13 cellular contexts compared by ENCODE assay signal in the genomic region with DNA sequence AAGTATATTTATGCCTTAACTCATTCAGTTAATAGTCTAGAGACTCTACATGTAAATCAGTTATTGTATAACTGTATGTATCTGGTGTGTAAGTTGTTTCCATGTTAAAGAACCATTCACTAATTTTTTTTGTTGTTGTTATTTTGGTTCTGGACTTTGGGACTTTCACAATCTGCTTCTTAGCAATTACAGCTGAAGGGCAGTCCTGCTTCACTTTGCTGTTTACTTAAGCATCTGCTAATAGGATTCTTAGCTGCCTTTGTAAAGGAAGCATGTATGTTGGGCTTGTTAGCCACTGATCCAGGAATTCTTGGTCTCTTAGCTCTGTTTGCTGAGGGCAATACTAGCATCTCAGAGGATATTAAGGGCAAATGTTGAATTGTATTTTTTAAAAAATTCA.
"Had no signal": no experiment of that assay in that cellular context is flagged by ENCODE, and none has a peak within 500 bp of the region (broad histone marks: within the 10 kb centered on the region; RNA-seq: fewer than 3 reads in every experiment).

No MANE protein-coding gene starts in this region.

- H3K36me3 ChIP-seq: brain microvascular endothelial cell, thoracic aorta had no signal

- H3K9me3 Mint-ChIP-seq: activated naive CD8-positive, alpha-beta T cell treated with anti-CD3 and anti-CD28 coated beads for 36 hours; activated T-helper 1 cell treated with anti-CD3 and anti-CD28 coated beads, Interleukin-12 subunit alpha, Interleukin-12 subunit beta, Interleukin-2, Interleukin-4 antibody, amounts not matched to agents 30 ng/mL and 10 ng/mL and 1 ng/mL, durations not matched to agents 14 hours and 24 hours and 36 hours; naive thymus-derived CD8-positive, alpha-beta T cell; stimulated activated effector memory CD8-positive, alpha-beta T cell treated with anti-CD3 and anti-CD28 coated beads, Interleukin-12 subunit alpha, Interleukin-12 subunit beta, amount 100 ng/mL, for 72 hours had no signal

- H3K4me1 ChIP-seq: left lung had no signal

- H3K27me3 Mint-ChIP-seq: activated naive CD8-positive, alpha-beta T cell treated with anti-CD3 and anti-CD28 coated beads for 36 hours; naive thymus-derived CD8-positive, alpha-beta T cell had no signal

- H3K4me1 Mint-ChIP-seq: activated naive CD8-positive, alpha-beta T cell treated with anti-CD3 and anti-CD28 coated beads for 36 hours; stimulated activated effector memory CD8-positive, alpha-beta T cell treated with anti-CD3 and anti-CD28 coated beads, Interleukin-12 subunit alpha, Interleukin-12 subunit beta, amount 100 ng/mL, for 72 hours had no signal

- ATAC-seq: left lung; naive thymus-derived CD8-positive, alpha-beta T cell; stimulated activated effector memory CD8-positive, alpha-beta T cell treated with anti-CD3 and anti-CD28 coated beads, Interleukin-12 subunit alpha, Interleukin-12 subunit beta, amount 100 ng/mL, for 72 hours had no signal

- H3K4me3 Mint-ChIP-seq: activated naive CD8-positive, alpha-beta T cell treated with anti-CD3 and anti-CD28 coated beads for 36 hours; activated T-helper 1 cell treated with anti-CD3 and anti-CD28 coated beads, Interleukin-12 subunit alpha, Interleukin-12 subunit beta, Interleukin-2, Interleukin-4 antibody, amounts not matched to agents 30 ng/mL and 10 ng/mL and 1 ng/mL, durations not matched to agents 14 hours and 24 hours and 36 hours; naive thymus-derived CD8-positive, alpha-beta T cell; stimulated activated effector memory CD8-positive, alpha-beta T cell treated with anti-CD3 and anti-CD28 coated beads, Interleukin-12 subunit alpha, Interleukin-12 subunit beta, amount 100 ng/mL, for 72 hours had no signal

- DNase-seq: activated CD4-positive, alpha-beta T cell treated with anti-CD3 and anti-CD28 coated beads, Interleukin-2, amount 50 U/mL, for 1 hour; activated CD8-positive, alpha-beta memory T cell treated with anti-CD3 and anti-CD28 coated beads for 24 hours; activated naive CD8-positive, alpha-beta T cell treated with anti-CD3 and anti-CD28 coated beads for 36 hours; brain microvascular endothelial cell; effector CD8-positive, alpha-beta T cell; head of caudate nucleus; islet precursor cell; left lung; naive thymus-derived CD8-positive, alpha-beta T cell; retina had no signal

- H3K27ac ChIP-seq: brain microvascular endothelial cell, left lung, thoracic aorta had no signal

- H3K27ac Mint-ChIP-seq: activated naive CD8-positive, alpha-beta T cell treated with anti-CD3 and anti-CD28 coated beads for 36 hours; activated T-helper 1 cell treated with anti-CD3 and anti-CD28 coated beads, Interleukin-12 subunit alpha, Interleukin-12 subunit beta, Interleukin-2, Interleukin-4 antibody, amounts not matched to agents 30 ng/mL and 10 ng/mL and 1 ng/mL, durations not matched to agents 14 hours and 24 hours and 36 hours; naive thymus-derived CD8-positive, alpha-beta T cell; stimulated activated effector memory CD8-positive, alpha-beta T cell treated with anti-CD3 and anti-CD28 coated beads, Interleukin-12 subunit alpha, Interleukin-12 subunit beta, amount 100 ng/mL, for 72 hours had no signal

- H3K27me3 ChIP-seq: brain microvascular endothelial cell, left lung had no signal

- H3K4me3 ChIP-seq: left lung, thoracic aorta had no signal

- H3K9me3 ChIP-seq: left lung, thoracic aorta had no signal
